In genomic region chr16:52773026-52773425, GRCh38 we compare ENCODE assay signal across 22 cellular contexts.
DNase-seq lines count a peak whose midpoint lies in the region; ATAC-seq, FAIRE-seq and TF ChIP-seq lines count a peak whose summit lies in the region.
"Had no signal": no experiment of that assay in that cellular context is flagged by ENCODE, and none has a peak within 500 bp of the region (broad histone marks: within the 10 kb centered on the region; RNA-seq: fewer than 3 reads in every experiment).

No MANE protein-coding gene starts in this region.

- no peaks in the 10 kb centered on the region for H3K27me3 ChIP-seq in small intestine (ENCODE audit: control insufficient read depth in 2 of 2, insufficient read depth in 2 of 2, low read length in 2 of 2)
- H3K27me3 ChIP-seq: Peyer's patch had no signal

- DNase-seq in DMS53 treated with DMSO at 0.1 percent for 48 hours (lab: John Stamatoyannopoulos, UW; ENCODE audit: unreplicated experiment) = peak; percentile 19
- peak; percentile 70 to 96 (median 71) for DNase-seq in NCI-H1417 (lab: John Stamatoyannopoulos, UW)
- peak; percentile 92 for DNase-seq in NCI-H2171 treated with DMSO at 0.1 percent for 48 hours (lab: John Stamatoyannopoulos, UW)
- DNase-seq in NCI-H774 (lab: John Stamatoyannopoulos, UW) = peak; percentile 33
- no peak for DNase-seq in coronary artery (ENCODE audit: low spot score)
- no peak for DNase-seq in small intestine
- DNase-seq in middle frontal gyrus (ENCODE audit: extremely low spot score, low spot score) = no peak
- DNase-seq: ACHN; activated CD4-positive, alpha-beta T cell treated with anti-CD3 and anti-CD28 coated beads for 48 hours; activated gamma-delta T cell; activated T-cell treated with anti-CD3 and anti-CD28 coated beads, Interleukin-2, amount 50 U/mL, for 24 hours; caudate nucleus; esophagus squamous epithelium; NCI-H2081 treated with DMSO at 0.1 percent for 48 hours; Peyer's patch; SIG-M5 had no signal

- no peak for ATAC-seq in HG03280 (IDR thresholded peaks at IDR 0.05; ENCODE audit: unreplicated experiment)

- FAIRE-seq in small intestine (lab: Jason Lieb, UNC) = no peak
- FAIRE-seq: astrocyte, frontal cortex had no signal

- H3K4me3 ChIP-seq in coronary artery (no peak overlapping the region), small intestine (ENCODE audit: low read depth in 1 of 2, low read length in 2 of 2) (no peak overlapping the region)
- H3K4me3 ChIP-seq: esophagus squamous epithelium, Peyer's patch had no signal

- H3K9me3 ChIP-seq in small intestine (ENCODE audit: control insufficient read depth, low read depth) = no peaks in the 10 kb centered on the region
- H3K9me3 ChIP-seq: esophagus squamous epithelium, Peyer's patch had no signal

- H3K36me3 ChIP-seq in small intestine (ENCODE audit: control insufficient read depth in 2 of 2, insufficient read depth in 2 of 2, low read length in 2 of 2) = no peaks in the 10 kb centered on the region
- H3K36me3 ChIP-seq: esophagus squamous epithelium, Peyer's patch had no signal

- WGBS in small intestine, 3 donors = 82 to 97% (median 95%) methylated on average over 1 of the region's 1 CpG

- H3K27ac ChIP-seq in coronary artery (no peak overlapping the region), small intestine (ENCODE audit: low read depth in 1 of 2, low read length in 1 of 2) (no peak overlapping the region)
- H3K27ac ChIP-seq: esophagus squamous epithelium, KMS-11, parathyroid adenoma, Peyer's patch, VCaP had no signal

- H3K4me1 ChIP-seq in small intestine (ENCODE audit: control insufficient read depth in 2 of 2, insufficient read depth in 1 of 2, low read depth in 1 of 2, low read length in 1 of 2) = no peaks in the 10 kb centered on the region
- H3K4me1 ChIP-seq: esophagus squamous epithelium, parathyroid adenoma, Peyer's patch had no signal

- no peak for TF ChIP-seq CTCF in coronary artery (IDR thresholded peaks at IDR 0.05)

Comparison
In these comparisons a context has a peak if more than half of its experiments do, and no peak if none do; other contexts are left out.
1. DNase-seq: peak in DMS53 treated with DMSO at 0.1 percent for 48 hours (single experiment), NCI-H1417 (3 of 3), NCI-H2171 treated with DMSO at 0.1 percent for 48 hours (single experiment) and NCI-H774 (single experiment); none in coronary artery (single experiment), small intestine (single experiment) and middle frontal gyrus (single experiment).